Comparison of ENCODE assay signal across 8 cellular contexts in the genomic region with DNA sequence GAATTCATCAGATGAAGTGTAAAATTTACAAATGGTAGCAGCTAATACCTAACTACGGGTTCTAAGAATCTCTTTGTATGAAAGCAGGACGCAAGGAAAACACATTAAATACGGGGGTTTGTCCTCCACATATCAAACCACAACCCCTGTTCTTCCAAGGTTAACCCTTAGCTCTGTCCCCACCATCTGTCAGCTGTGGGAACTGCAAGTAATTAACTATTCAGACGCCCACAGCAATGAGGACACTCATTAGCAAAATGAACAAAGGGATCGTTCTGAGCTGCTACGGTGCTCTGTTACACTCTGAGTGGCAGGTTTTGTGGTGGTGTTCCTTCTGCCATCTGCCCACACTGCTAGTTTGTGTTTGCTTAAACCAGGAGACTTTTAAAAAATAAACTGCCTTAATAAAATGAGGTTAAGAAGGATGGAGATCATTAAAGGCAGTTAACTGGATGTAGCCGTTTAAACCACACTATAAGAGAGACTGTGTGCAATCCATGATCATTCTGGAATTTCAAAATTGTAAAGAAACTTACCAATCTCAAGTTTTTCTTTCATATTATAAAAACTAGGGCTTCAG. TPM values are rescaled to one million over a fixed set of nuclear protein-coding genes. Genes with fewer than 3 reads are reported as not detected.
A peak's percentile ranks its signal among the peaks of the same experiment; 100 is the strongest.
DNase-seq lines count a peak whose midpoint lies in the region; ATAC-seq and FAIRE-seq lines count a peak whose summit lies in the region.

No MANE protein-coding gene starts in this region.

- ATAC-seq in GM19023 (IDR thresholded peaks at IDR 0.05; ENCODE audit: unreplicated experiment) (peak; percentile 91), HG03095 (IDR thresholded peaks at IDR 0.05; ENCODE audit: unreplicated experiment) (peak; percentile 81), sciatic nerve (no peak)
- ATAC-seq in activated naive CD8-positive, alpha-beta T cell treated with anti-CD3 and anti-CD28 coated beads, Interleukin-2, amount 10 ng/mL, durations not matched to agents 7 days and 5 days (ENCODE audit: low read depth), result peak; percentile 50

- no peaks in the 10 kb centered on the region for H3K36me3 Mint-ChIP-seq in activated naive CD8-positive, alpha-beta T cell treated with anti-CD3 and anti-CD28 coated beads, Interleukin-2, amount 10 ng/mL, durations not matched to agents 7 days and 5 days

- H3K9me3 Mint-ChIP-seq in activated naive CD8-positive, alpha-beta T cell treated with anti-CD3 and anti-CD28 coated beads, Interleukin-2, amount 10 ng/mL, durations not matched to agents 7 days and 5 days, result no peaks in the 10 kb centered on the region

- peak; percentile 32 for FAIRE-seq in urothelium cell line (lab: Jason Lieb, UNC)

- POLR2A ChIA-PET in activated naive CD8-positive, alpha-beta T cell treated with anti-CD3 and anti-CD28 coated beads, Interleukin-2, amount 10 ng/mL, durations not matched to agents 7 days and 5 days (lab: Charles Lee), result no interaction called here

- intact Hi-C loops in sciatic nerve (cut with DNase I), result no loop called here

- no peak overlapping the region for H3K27ac Mint-ChIP-seq in activated naive CD8-positive, alpha-beta T cell treated with anti-CD3 and anti-CD28 coated beads, Interleukin-2, amount 10 ng/mL, durations not matched to agents 7 days and 5 days

- H3K27me3 Mint-ChIP-seq in activated naive CD8-positive, alpha-beta T cell treated with anti-CD3 and anti-CD28 coated beads, Interleukin-2, amount 10 ng/mL, durations not matched to agents 7 days and 5 days, result peaks cover 29% of the 10 kb centered on the region

- H3K4me1 Mint-ChIP-seq in activated naive CD8-positive, alpha-beta T cell treated with anti-CD3 and anti-CD28 coated beads, Interleukin-2, amount 10 ng/mL, durations not matched to agents 7 days and 5 days, result no peaks in the 10 kb centered on the region

- DNase-seq in COLO829 (ENCODE audit: low spot score) (peak; percentile 14), NCI-H2196 treated with DMSO at 0.1 percent for 48 hours (lab: John Stamatoyannopoulos, UW; ENCODE audit: unreplicated experiment) (peak; percentile 5), left kidney (ENCODE audit: low read depth, low spot score) (peak; percentile 82), urothelium cell line (ENCODE audit: low spot score) (peak; percentile 44), sciatic nerve (ENCODE audit: low spot score) (no peak)
- no peak for DNase-seq in activated naive CD8-positive, alpha-beta T cell treated with anti-CD3 and anti-CD28 coated beads, Interleukin-2, amount 10 ng/mL, durations not matched to agents 7 days and 5 days

- H3K4me3 Mint-ChIP-seq in activated naive CD8-positive, alpha-beta T cell treated with anti-CD3 and anti-CD28 coated beads, Interleukin-2, amount 10 ng/mL, durations not matched to agents 7 days and 5 days, result no peak overlapping the region

RNA-seq across cellular contexts. Expression of gene C10orf67, which starts 51.4 kb away (rescaled TPM):
- total RNA-seq in activated naive CD8-positive, alpha-beta T cell treated with anti-CD3 and anti-CD28 coated beads, Interleukin-2, amount 10 ng/mL, durations not matched to agents 7 days and 5 days, result under 1 TPM in 1 of 2 experiments, not detected in 1; 0.20 TPM
- total RNA-seq in sciatic nerve, result 1.2 TPM

Comparison
In these comparisons a context has a peak if more than half of its experiments do, and no peak if none do; other contexts are left out.
1. DNase-seq: peak in COLO829 (single experiment), NCI-H2196 treated with DMSO at 0.1 percent for 48 hours (single experiment), left kidney (single experiment) and urothelium cell line (single experiment); none in activated naive CD8-positive, alpha-beta T cell treated with anti-CD3 and anti-CD28 coated beads, Interleukin-2, amount 10 ng/mL, durations not matched to agents 7 days and 5 days (single experiment) and sciatic nerve (single experiment).